Comparison of ENCODE assay signal across 12 cellular contexts in genomic region chr4:93827272-93827947, GRCh38. TPM values are rescaled to one million over a fixed set of nuclear protein-coding genes. Genes with fewer than 3 reads are reported as not detected.
DNase-seq lines count a peak whose midpoint lies in the region; ATAC-seq and TF ChIP-seq lines count a peak whose summit lies in the region.
"Had no signal": no experiment of that assay in that cellular context is flagged by ENCODE, and none has a peak within 500 bp of the region (broad histone marks: within the 10 kb centered on the region; RNA-seq: fewer than 3 reads in every experiment).

No MANE protein-coding gene starts in this region.

- H3K9me2 ChIP-seq in OCI-LY7 (ENCODE audit: insufficient read depth, low read length), result no peaks in the 10 kb centered on the region

- H3K4me3 ChIP-seq in coronary artery (peak overlapping the region; percentile 41), urinary bladder (ENCODE audit: low read depth, low read length) (peak overlapping the region; percentile 5), OCI-LY7 (ENCODE audit: low read depth, low read length, poor library complexity, severe bottlenecking) (no peak overlapping the region)

- DNase-seq in Right ventricle myocardium superior, result no peak
- DNase-seq in cardiac septum (ENCODE audit: low spot score), result no peak
- no peak for DNase-seq in coronary artery (ENCODE audit: low spot score)
- DNase-seq in left kidney (ENCODE audit: low read depth, low spot score), result peak; percentile 22
- DNase-seq in OCI-LY7 (ENCODE audit: low spot score), result no peak
- DNase-seq in stimulated activated CD4-positive, alpha-beta T cell treated with anti-CD3 and anti-CD28 coated beads, Interleukin-4, amount 100 ng/mL, for 1 hour, result no peak
- DNase-seq: activated T-cell treated with anti-CD3 and anti-CD28 coated beads, Interleukin-2, amount 50 U/mL, for 24 hours had no signal

- no peak overlapping the region for H2AFZ ChIP-seq in OCI-LY7 (ENCODE audit: low read length)

- no peaks in the 10 kb centered on the region for H4K20me1 ChIP-seq in OCI-LY7 (ENCODE audit: insufficient read depth, low read length)

- H3K79me2 ChIP-seq in OCI-LY7 (ENCODE audit: insufficient read depth, low read depth, low read length), result no peaks in the 10 kb centered on the region

- POLR2A ChIA-PET in OCI-LY7 (lab: Charles Lee), result no interaction called here

- WGBS in urinary bladder, result 2% methylated on average over 26 of the region's 26 CpGs

- no peak overlapping the region for H3K4me2 ChIP-seq in OCI-LY7 (ENCODE audit: low read length)

- peak; percentile 70 for ATAC-seq in Right ventricle myocardium superior (ENCODE audit: poor library complexity)
- no peak for ATAC-seq in HG03439 (IDR thresholded peaks at IDR 0.05; ENCODE audit: unreplicated experiment)

- H3K36me3 ChIP-seq in urinary bladder (ENCODE audit: insufficient read depth) (no peaks in the 10 kb centered on the region), OCI-LY7 (ENCODE audit: insufficient read depth, low read length) (no peaks in the 10 kb centered on the region)
- H3K36me3 ChIP-seq: thyroid gland had no signal

- no peaks in the 10 kb centered on the region for H3K9me3 ChIP-seq in OCI-LY7 (ENCODE audit: low read length)
- H3K9me3 ChIP-seq: thyroid gland had no signal

- CTCF ChIA-PET in OCI-LY7 (lab: Charles Lee; ENCODE audit: unreplicated experiment), result no interaction called here

- TF ChIP-seq CTCF in coronary artery (IDR thresholded peaks at IDR 0.05), result no peak
- no peak for TF ChIP-seq CTCF in OCI-LY7 (conservative IDR thresholded peaks at IDR 0.05; ENCODE audit: low read length)

- H3K4me1 ChIP-seq in urinary bladder (ENCODE audit: insufficient read depth) (no peaks in the 10 kb centered on the region), OCI-LY7 (ENCODE audit: insufficient read depth, low read length, poor library complexity, severe bottlenecking) (no peaks in the 10 kb centered on the region)

- intact Hi-C loops in Right ventricle myocardium superior (cut with DNase I), result no loop called here
- intact Hi-C loops in cardiac septum (cut with DNase I), result no loop called here
- intact Hi-C loops in OCI-LY7 (cut with micrococcal nuclease; ENCODE audit: unreplicated experiment), result no loop called here

- no TSS peak for BruUV-seq in OCI-LY7 (replicated peaks; lab: Mats Ljungman, UMichigan)

- no peak overlapping the region for H3K27ac ChIP-seq in coronary artery
- H3K27ac ChIP-seq in urinary bladder (ENCODE audit: low read depth), result no peak overlapping the region
- H3K27ac ChIP-seq in OCI-LY7 (ENCODE audit: low read depth, low read length, poor library complexity, severe bottlenecking), result no peak overlapping the region
- H3K27ac ChIP-seq: thyroid gland had no signal

RNA-seq across cellular contexts. Expression of gene ATOH1, which starts 1.1 kb away (rescaled TPM):
- total RNA-seq in Right ventricle myocardium superior (not detected), cardiac septum (not detected), urinary bladder (not detected), OCI-LY7 (2022) (not detected in 2 replicates)
- polyA plus RNA-seq in urinary bladder, result not detected
- total RNA-seq in OCI-LY7 (2014; rRNA removed; shearing (Covaris generic)), result not detected in 2 replicates
- total RNA-seq: bronchial epithelial cell, liver, thyroid gland had no signal
- polyA plus RNA-seq: liver had no signal
